9 cellular contexts compared by ENCODE assay signal in the genomic region with DNA sequence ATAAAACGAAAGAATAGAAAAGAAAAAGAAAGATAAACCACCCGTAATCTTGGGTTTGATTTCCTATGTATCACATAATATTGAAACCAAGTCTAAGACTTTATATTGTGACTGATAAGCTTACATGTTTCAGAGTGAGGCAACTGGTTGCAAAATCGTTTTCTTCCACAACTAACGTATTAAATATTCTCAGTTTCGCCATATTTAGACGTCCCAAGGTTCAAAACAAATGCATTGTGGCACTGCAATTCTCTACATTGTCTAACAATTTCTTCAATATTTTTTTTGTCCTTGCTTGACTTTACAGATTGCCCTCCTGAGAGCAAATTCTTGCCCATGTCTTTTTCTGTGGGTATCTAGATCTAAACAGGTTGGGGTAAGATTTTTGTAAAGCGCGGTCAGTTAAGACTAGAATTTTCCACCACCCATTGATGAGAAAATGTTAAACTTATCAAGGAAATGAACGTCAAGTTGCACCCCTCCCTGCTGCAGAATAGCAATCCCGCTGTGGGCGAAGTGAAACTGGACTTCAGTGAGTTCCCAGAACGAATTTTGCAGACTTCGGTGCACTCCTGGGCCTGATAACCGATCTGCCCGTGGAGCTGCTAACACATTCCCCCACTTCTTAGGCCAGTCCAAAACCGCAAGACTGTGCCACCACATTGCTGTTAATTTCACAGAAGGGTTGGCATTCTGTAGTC. TPM values are rescaled to one million over a fixed set of nuclear protein-coding genes. Genes with fewer than 3 reads are reported as not detected.
DNase-seq lines count a peak whose midpoint lies in the region; TF ChIP-seq lines count a peak whose summit lies in the region.
"Had no signal": no experiment of that assay in that cellular context is flagged by ENCODE, and none has a peak within 500 bp of the region (broad histone marks: within the 10 kb centered on the region; RNA-seq: fewer than 3 reads in every experiment).

No MANE protein-coding gene starts in this region.

- H3K36me3 ChIP-seq in hepatocyte (replicated peaks; ENCODE audit: insufficient read depth, low read depth) = peaks cover 5% of the 10 kb centered on the region
- peaks cover 0 to 5% (median 0%) of the 10 kb centered on the region in 6 donors for H3K36me3 ChIP-seq in spleen

- H3K79me2 ChIP-seq in hepatocyte = peaks cover 91% of the 10 kb centered on the region

- peak overlapping the region; percentile 97 for H3K4me3 ChIP-seq in WI38 (ENCODE audit: low read depth, low read length)
- H3K4me3 ChIP-seq in hepatocyte = peak overlapping the region; percentile 90
- H3K4me3 ChIP-seq in spleen = peak overlapping the region; percentile 41 to 70 (median 49)

- WGBS in hepatocyte (ENCODE audit: low lambda C conversion rate, missing lambda C conversion rate) = 4% methylated on average over 16 of the region's 16 CpGs
- WGBS in spleen, 5 donors = 18 to 22% (median 21%) methylated on average over 16 of the region's 16 CpGs

- TF ChIP-seq POLR2A in spleen (IDR thresholded peaks at IDR 0.05) = no peak

- H3K9me3 ChIP-seq in hepatocyte (ENCODE audit: low read depth) (no peaks in the 10 kb centered on the region), spleen (no peaks in the 10 kb centered on the region)

- H3K4me1 ChIP-seq in hepatocyte (ENCODE audit: insufficient read depth) (peaks cover 22% of the 10 kb centered on the region), spleen (peaks cover 0 to 41% (median 19%) of the 10 kb centered on the region in 6 donors)

- TF ChIP-seq CTCF in WI38 (IDR thresholded peaks at IDR 0.05; ENCODE audit: low read depth, low read length) (no peak), hepatocyte (IDR thresholded peaks at IDR 0.05; ENCODE audit: poor library complexity) (no peak), spleen (IDR thresholded peaks at IDR 0.05 in 8 of 11, conservative IDR thresholded peaks at IDR 0.05 in 3 of 11) (no peak)

- H2AFZ ChIP-seq in hepatocyte = no peak overlapping the region

- H3K27ac ChIP-seq in hepatocyte = peak overlapping the region; percentile 97
- H3K27ac ChIP-seq in spleen = peak overlapping the region in 7 of 8 donors; percentile 26 to 91 (median 82)

- DNase-seq in HT1080 (ENCODE audit: low read depth) (peak; percentile 51), hepatocyte (ENCODE audit: low spot score) (no peak), spleen (no peak), NAMALWA (ENCODE audit: low spot score) (no peak), NCI-H345 treated with DMSO at 0.1 percent for 48 hours (lab: John Stamatoyannopoulos, UW; ENCODE audit: unreplicated experiment) (no peak), superior temporal gyrus (ENCODE audit: extremely low spot score) (no peak)
- DNase-seq in activated naive CD4-positive, alpha-beta T cell treated with Interleukin-2 at 50 U/mL for 16 hours = no peak
- DNase-seq: NCI-H1092 had no signal

- no peaks in the 10 kb centered on the region for H3K9me2 ChIP-seq in hepatocyte (replicated peaks; ENCODE audit: insufficient read depth)

- intact Hi-C loops in spleen (cut with DNase I; ENCODE audit: low total_unique reads) = no loop called here

- peaks cover 54% of the 10 kb centered on the region for H4K20me1 ChIP-seq in hepatocyte (ENCODE audit: insufficient read depth, poor library complexity, severe bottlenecking)

- peak overlapping the region; percentile 78 for H3K4me2 ChIP-seq in hepatocyte

- H3K27me3 ChIP-seq in hepatocyte (no peaks in the 10 kb centered on the region), spleen (replicated peaks in 1 of 7) (peaks cover 0 to 95% (median 35%) of the 10 kb centered on the region in 7 donors)

RNA-seq across cellular contexts. Expression of a gene that starts 2.7 kb away (rescaled TPM):
- 17.2 and 18.4 TPM in 2 replicates for total RNA-seq in HT1080 (2014; rRNA removed; shearing (Covaris generic))
- polyA plus RNA-seq in HT1080 (2015; cell fraction: cytosol; rRNA removed) = 11.8 and 13.6 TPM in 2 replicates
- 68.3 and 69.5 TPM in 2 replicates for polyA plus RNA-seq in HT1080 (2015; cell fraction: nucleus; rRNA removed)
- total RNA-seq in hepatocyte = 133 and 142 TPM in 2 replicates
- polyA plus RNA-seq in hepatocyte = 108 and 109 TPM in 2 replicates
- 10 to 100 TPM; 10.2 to 22.1 (median 16.3) TPM for total RNA-seq in spleen
- polyA plus RNA-seq in spleen = 1 to 10 TPM; 3.1 to 6.9 (median 3.5) TPM
